ENCODE assay signal across 11 cellular contexts in the genomic region with DNA sequence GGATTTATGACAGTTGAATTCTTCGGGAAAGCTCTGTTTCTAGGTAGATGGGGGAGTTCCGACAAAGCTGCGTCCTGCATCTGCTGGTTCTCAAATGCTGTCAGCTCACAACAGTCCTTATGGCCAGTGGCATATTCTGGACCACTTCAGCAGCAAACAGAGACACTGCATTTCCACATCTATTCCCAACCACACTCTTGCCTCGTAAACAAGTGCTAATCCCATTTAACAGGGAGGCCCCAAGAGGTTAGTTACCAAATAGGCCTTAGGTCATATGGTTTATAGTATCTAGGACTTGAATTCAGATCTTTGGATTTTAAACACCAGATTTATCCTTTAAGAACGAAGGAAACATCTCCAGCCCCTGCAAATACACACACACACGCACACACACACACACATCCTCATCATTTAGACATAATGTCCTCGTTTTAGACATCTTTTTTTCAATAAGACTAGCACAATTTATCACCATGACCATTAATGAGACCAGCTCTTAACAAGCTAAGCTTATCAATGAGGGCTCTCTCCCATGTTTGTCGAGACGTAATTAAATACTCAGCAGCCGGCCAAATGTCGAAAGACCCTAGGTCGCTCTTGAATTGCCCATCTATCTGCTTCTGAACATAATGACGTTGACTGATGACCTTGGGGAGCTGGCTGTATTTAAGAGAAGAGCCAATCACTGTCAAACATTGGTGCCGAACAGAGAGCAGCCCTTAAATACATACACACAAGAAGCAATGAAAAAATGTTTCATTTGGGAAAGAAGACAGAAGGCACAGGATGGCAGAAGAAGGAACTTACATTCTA.
"Had no signal": no experiment of that assay in that cellular context is flagged by ENCODE, and none has a peak within 500 bp of the region (broad histone marks: within the 10 kb centered on the region; RNA-seq: fewer than 3 reads in every experiment).

No MANE protein-coding gene starts in this region.

- H3K27ac ChIP-seq: upper lobe of left lung had no signal

- H3K9me3 Mint-ChIP-seq: activated naive CD4-positive, alpha-beta T cell treated with anti-CD3 and anti-CD28 coated beads, Interleukin-2, amount 50 U/mL, for 24 hours; nephron; stimulated activated naive CD8-positive, alpha-beta T cell treated with anti-CD3 and anti-CD28 coated beads, Interleukin-15, amount 100 ng/mL, for 72 hours had no signal

- H3K4me3 ChIP-seq: upper lobe of left lung had no signal

- ATAC-seq: sciatic nerve; stimulated activated naive CD8-positive, alpha-beta T cell treated with anti-CD3 and anti-CD28 coated beads, Interleukin-15, amount 100 ng/mL, for 72 hours had no signal

- H3K27me3 Mint-ChIP-seq: activated naive CD4-positive, alpha-beta T cell treated with anti-CD3 and anti-CD28 coated beads, Interleukin-2, amount 50 U/mL, for 24 hours; stimulated activated naive CD8-positive, alpha-beta T cell treated with anti-CD3 and anti-CD28 coated beads, Interleukin-15, amount 100 ng/mL, for 72 hours had no signal

- H3K36me3 ChIP-seq: upper lobe of left lung had no signal

- H3K27me3 ChIP-seq: upper lobe of left lung had no signal

- DNase-seq: activated CD4-positive, alpha-beta T cell treated with anti-CD3 and anti-CD28 coated beads, Interleukin-2, amount 50 U/mL, for 48 hours; activated CD4-positive, CD25-positive, alpha-beta regulatory T cell treated with anti-CD3 and anti-CD28 coated beads, Interleukin-2, amount 50 U/mL, for 72 hours; activated effector memory CD4-positive, alpha-beta T cell treated with Interleukin-2 at 50 U/mL for 16 hours; caudate nucleus; hypothalamus; kidney glomerular epithelial cell; stimulated activated naive CD8-positive, alpha-beta T cell treated with anti-CD3 and anti-CD28 coated beads, Interleukin-15, amount 100 ng/mL, for 72 hours; upper lobe of left lung had no signal

- H3K27ac Mint-ChIP-seq: activated naive CD4-positive, alpha-beta T cell treated with anti-CD3 and anti-CD28 coated beads, Interleukin-2, amount 50 U/mL, for 24 hours had no signal

- H3K9me3 ChIP-seq: upper lobe of left lung had no signal

- H3K36me3 Mint-ChIP-seq: activated naive CD4-positive, alpha-beta T cell treated with anti-CD3 and anti-CD28 coated beads, Interleukin-2, amount 50 U/mL, for 24 hours had no signal

- H3K4me3 Mint-ChIP-seq: activated naive CD4-positive, alpha-beta T cell treated with anti-CD3 and anti-CD28 coated beads, Interleukin-2, amount 50 U/mL, for 24 hours; nephron; stimulated activated naive CD8-positive, alpha-beta T cell treated with anti-CD3 and anti-CD28 coated beads, Interleukin-15, amount 100 ng/mL, for 72 hours had no signal
